Comparison of ENCODE assay signal across 24 cellular contexts in the genomic region with DNA sequence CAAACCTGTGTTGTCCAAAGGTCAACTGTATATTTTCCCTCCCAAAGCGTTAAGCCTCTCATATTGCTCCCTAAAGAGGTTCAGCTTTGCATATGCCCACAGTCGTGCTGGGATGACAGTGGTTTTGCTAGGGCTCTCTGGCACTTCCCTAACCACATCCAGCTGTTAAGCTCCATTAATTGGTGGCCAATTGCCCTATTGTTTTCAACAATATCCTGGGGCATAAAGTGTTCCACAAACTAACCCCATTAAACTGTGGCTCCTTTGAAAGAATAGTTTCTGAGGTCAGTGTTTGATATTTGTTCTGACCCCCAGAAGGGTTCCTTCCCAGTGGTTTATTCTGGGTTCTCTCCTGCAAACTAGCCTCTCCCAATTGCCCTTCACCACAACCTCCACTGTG.
"Had no signal": no experiment of that assay in that cellular context is flagged by ENCODE, and none has a peak within 500 bp of the region (broad histone marks: within the 10 kb centered on the region; RNA-seq: fewer than 3 reads in every experiment).

No MANE protein-coding gene starts in this region.

- H3K9me3 ChIP-seq: ovary, prostate gland had no signal

- H3K27me3 Mint-ChIP-seq: activated CD8-positive, alpha-beta T cell treated with anti-CD3 and anti-CD28 coated beads for 36 hours; activated naive CD8-positive, alpha-beta T cell treated with anti-CD3 and anti-CD28 coated beads, Interleukin-2, amount 50 U/mL, for 24 hours had no signal

- ATAC-seq: activated CD8-positive, alpha-beta T cell treated with anti-CD3 and anti-CD28 coated beads for 36 hours; activated naive CD8-positive, alpha-beta T cell treated with anti-CD3 and anti-CD28 coated beads, Interleukin-2, amount 50 U/mL, for 24 hours; activated T-cell treated with anti-CD3 and anti-CD28 coated beads, Interleukin-2, amount 50 U/mL, for 4 hours; activated T-helper 17 cell treated with anti-CD3 and anti-CD28 coated beads, Interleukin-2, amount 50 U/mL, for 72 hours; left ventricle myocardium superior; naive thymus-derived CD4-positive, alpha-beta T cell; T-helper 17 cell; WTC11 had no signal

- H3K36me3 ChIP-seq: esophagus muscularis mucosa, ovary, prostate gland, spleen, transverse colon had no signal

- H3K4me1 Mint-ChIP-seq: activated naive CD4-positive, alpha-beta T cell treated with anti-CD3 and anti-CD28 coated beads, Interleukin-2, amount 50 U/mL, for 24 hours; mesothelial cell of epicardium; T-helper 17 cell; WTC11 had no signal

- DNase-seq: activated CD4-positive, alpha-beta T cell treated with anti-CD3 and anti-CD28 coated beads, Interleukin-2, amount 50 U/mL, for 1 hour; activated CD8-positive, alpha-beta T cell treated with anti-CD3 and anti-CD28 coated beads for 36 hours; activated gamma-delta T cell treated with Interleukin-2 at 50 U/mL for 16 hours; activated naive CD8-positive, alpha-beta T cell treated with anti-CD3 and anti-CD28 coated beads, Interleukin-2, amount 50 U/mL, for 24 hours; activated T-cell treated with anti-CD3 and anti-CD28 coated beads, Interleukin-2, amount 50 U/mL, for 4 hours; amygdala; caudate nucleus; cortex of kidney; glutamatergic neuron; left ventricle myocardium superior; mammary epithelial cell; naive thymus-derived CD4-positive, alpha-beta T cell; ovary; spleen; stimulated activated CD4-positive, alpha-beta T cell treated with anti-CD3 and anti-CD28 coated beads, Interleukin-2, amount 100 ng/mL, for 48 hours; stimulated activated naive CD4-positive, alpha-beta T cell treated with Interleukin-2 at 50 U/mL for 16 hours; T-helper 17 cell; transverse colon had no signal

- H3K4me1 ChIP-seq: prostate gland, spleen had no signal

- H3K4me3 ChIP-seq: esophagus muscularis mucosa, ovary, prostate gland, spleen, transverse colon had no signal

- H3K27me3 ChIP-seq: esophagus muscularis mucosa, ovary, spleen, transverse colon had no signal

- H3K4me3 Mint-ChIP-seq: activated CD8-positive, alpha-beta T cell treated with anti-CD3 and anti-CD28 coated beads for 36 hours; activated naive CD4-positive, alpha-beta T cell treated with anti-CD3 and anti-CD28 coated beads, Interleukin-2, amount 50 U/mL, for 24 hours; activated naive CD8-positive, alpha-beta T cell treated with anti-CD3 and anti-CD28 coated beads, Interleukin-2, amount 50 U/mL, for 24 hours; activated T-cell treated with anti-CD3 and anti-CD28 coated beads, Interleukin-2, amount 50 U/mL, for 4 hours; activated T-helper 17 cell treated with anti-CD3 and anti-CD28 coated beads, Interleukin-2, amount 50 U/mL, for 72 hours; mesothelial cell of epicardium; naive thymus-derived CD4-positive, alpha-beta T cell; T-helper 17 cell; WTC11 had no signal

- H3K27ac ChIP-seq: esophagus muscularis mucosa, ovary, prostate gland, spleen, transverse colon had no signal

- H3K27ac Mint-ChIP-seq: activated CD8-positive, alpha-beta T cell treated with anti-CD3 and anti-CD28 coated beads for 36 hours; activated naive CD4-positive, alpha-beta T cell treated with anti-CD3 and anti-CD28 coated beads, Interleukin-2, amount 50 U/mL, for 24 hours; activated naive CD8-positive, alpha-beta T cell treated with anti-CD3 and anti-CD28 coated beads, Interleukin-2, amount 50 U/mL, for 24 hours; activated T-helper 17 cell treated with anti-CD3 and anti-CD28 coated beads, Interleukin-2, amount 50 U/mL, for 72 hours; mesothelial cell of epicardium; naive thymus-derived CD4-positive, alpha-beta T cell; T-helper 17 cell; WTC11 had no signal
